ENCODE assay signal across 2 cellular contexts in the genomic region with DNA sequence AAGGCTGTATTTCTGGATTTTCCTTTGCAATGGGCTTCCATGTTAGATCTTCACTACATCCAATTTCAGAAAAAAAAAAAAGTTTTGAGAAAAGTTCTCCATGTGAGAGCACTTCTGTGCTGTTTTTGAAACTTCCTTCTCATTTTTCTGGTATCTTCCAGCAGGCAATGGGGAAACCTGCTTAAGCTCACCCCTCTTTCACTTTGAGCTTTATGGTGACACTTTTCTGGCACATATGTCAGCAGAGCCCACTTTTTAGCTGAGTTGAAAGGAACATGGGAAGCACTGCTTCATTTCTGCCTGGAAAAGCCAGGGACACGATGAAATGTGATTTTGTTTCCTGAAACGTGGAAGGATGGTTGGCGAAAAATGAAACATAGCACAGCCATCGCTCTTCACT.
TF ChIP-seq lines count a peak whose summit lies in the region.

No MANE protein-coding gene starts in this region.

TF ChIP-seq in IMR-90, 13 proteins besides CTCF, POLR2A, EP300 and RAD21:
- TF ChIP-seq FOS (IDR thresholded peaks at IDR 0.05; ENCODE audit: low read depth, low read length): no peak

TF ChIP-seq in WTC11, 78 proteins besides CTCF, POLR2A, EP300 and RAD21:
- TF ChIP-seq ZBTB21 (CRISPR knock-in tag; IDR thresholded peaks at IDR 0.05; ENCODE audit: borderline replicate concordance) (no peak), NFE2L1 (CRISPR knock-in tag; IDR thresholded peaks at IDR 0.05) (no peak), EMX1 (CRISPR knock-in tag; IDR thresholded peaks at IDR 0.05) (no peak), ZNF416 (CRISPR knock-in tag; IDR thresholded peaks at IDR 0.05) (no peak), ATF6 (CRISPR knock-in tag; IDR thresholded peaks at IDR 0.05) (no peak), TCF7 (CRISPR knock-in tag; IDR thresholded peaks at IDR 0.05; ENCODE audit: low read depth) (no peak)
